In genomic region chr18:80034852-80035406, GRCh38 we compare ENCODE assay signal across 8 cellular contexts. TPM values are rescaled to one million over a fixed set of nuclear protein-coding genes. Genes with fewer than 3 reads are reported as not detected.
DNase-seq lines count a peak whose midpoint lies in the region.

No MANE protein-coding gene starts in this region.

- H3K4me1 ChIP-seq in stomach smooth muscle (ENCODE audit: control insufficient read depth, insufficient read depth, low read length) = peaks cover 13% of the 10 kb centered on the region

- H3K27me3 ChIP-seq in stomach smooth muscle (ENCODE audit: control insufficient read depth in 1 of 2, insufficient read depth in 2 of 2, low read length in 2 of 2) = no peaks in the 10 kb centered on the region

- H3K27me3 Mint-ChIP-seq in T-helper 1 cell treated with Interleukin-12 subunit alpha and Interleukin-12 subunit beta and Interleukin-4 antibody, amounts not matched to agents 30 μg/mL and 1 μg/mL, for 36 hours (ENCODE audit: low read depth) = no peaks in the 10 kb centered on the region
- peaks cover 4% of the 10 kb centered on the region for H3K27me3 Mint-ChIP-seq in activated T-helper 1 cell treated with anti-CD3 and anti-CD28 coated beads, Interleukin-12 subunit alpha, Interleukin-12 subunit beta, Interleukin-2, Interleukin-4 antibody, amounts not matched to agents 30 ng/mL and 10 ng/mL and 1 ng/mL, durations not matched to agents 14 hours and 24 hours and 36 hours (ENCODE audit: insufficient read depth)

- DNase-seq in T-helper 1 cell (no peak), GOT3 (lab: John Stamatoyannopoulos, UW) (no peak), glomerular visceral epithelial cell (ENCODE audit: extremely low spot score) (no peak), GDM1 (lab: John Stamatoyannopoulos, UW) (no peak)
- DNase-seq in activated T-helper 1 cell treated with anti-CD3 and anti-CD28 coated beads, Interleukin-12 subunit alpha, Interleukin-12 subunit beta, Interleukin-2, Interleukin-4 antibody, amounts not matched to agents 30 ng/mL and 10 ng/mL and 1 ng/mL, durations not matched to agents 14 hours and 24 hours and 36 hours (ENCODE audit: low spot score) = no peak

- peak overlapping the region; percentile 79 for H3K4me3 Mint-ChIP-seq in T-helper 1 cell treated with Interleukin-12 subunit alpha and Interleukin-12 subunit beta and Interleukin-4 antibody, amounts not matched to agents 30 μg/mL and 1 μg/mL, for 36 hours
- H3K4me3 Mint-ChIP-seq in activated T-helper 1 cell treated with anti-CD3 and anti-CD28 coated beads, Interleukin-12 subunit alpha, Interleukin-12 subunit beta, Interleukin-2, Interleukin-4 antibody, amounts not matched to agents 30 ng/mL and 10 ng/mL and 1 ng/mL, durations not matched to agents 14 hours and 24 hours and 36 hours = peak overlapping the region; percentile 87

- peaks cover 7% of the 10 kb centered on the region for H3K36me3 Mint-ChIP-seq in T-helper 1 cell treated with Interleukin-12 subunit alpha and Interleukin-12 subunit beta and Interleukin-4 antibody, amounts not matched to agents 30 μg/mL and 1 μg/mL, for 36 hours (ENCODE audit: low read depth)
- H3K36me3 Mint-ChIP-seq in activated T-helper 1 cell treated with anti-CD3 and anti-CD28 coated beads, Interleukin-12 subunit alpha, Interleukin-12 subunit beta, Interleukin-2, Interleukin-4 antibody, amounts not matched to agents 30 ng/mL and 10 ng/mL and 1 ng/mL, durations not matched to agents 14 hours and 24 hours and 36 hours (ENCODE audit: low read depth) = peaks cover 19% of the 10 kb centered on the region

- peak overlapping the region; percentile 73 to 78 for H3K9ac ChIP-seq in stomach smooth muscle (ENCODE audit: low read length in 2 of 2)

- H3K4me3 ChIP-seq in iPS-18c (ENCODE audit: insufficient read depth, low read depth, low read length) = peak overlapping the region; percentile 84
- peak overlapping the region; percentile 89 to 94 for H3K4me3 ChIP-seq in stomach smooth muscle (ENCODE audit: low read length in 2 of 2)

- H3K9me3 ChIP-seq in iPS-18c (ENCODE audit: control insufficient read depth, insufficient read depth, low read length) = no peaks in the 10 kb centered on the region
- H3K9me3 ChIP-seq in stomach smooth muscle (ENCODE audit: control insufficient read depth in 2 of 2, low read length in 2 of 2) = no peaks in the 10 kb centered on the region

- H3K36me3 ChIP-seq in stomach smooth muscle (ENCODE audit: control insufficient read depth in 2 of 2, insufficient read depth in 2 of 2, low read length in 2 of 2) = peaks cover 0 to 9% of the 10 kb centered on the region in 2 donors

- H3K9me3 Mint-ChIP-seq in T-helper 1 cell treated with Interleukin-12 subunit alpha and Interleukin-12 subunit beta and Interleukin-4 antibody, amounts not matched to agents 30 μg/mL and 1 μg/mL, for 36 hours = no peaks in the 10 kb centered on the region
- no peaks in the 10 kb centered on the region for H3K9me3 Mint-ChIP-seq in activated T-helper 1 cell treated with anti-CD3 and anti-CD28 coated beads, Interleukin-12 subunit alpha, Interleukin-12 subunit beta, Interleukin-2, Interleukin-4 antibody, amounts not matched to agents 30 ng/mL and 10 ng/mL and 1 ng/mL, durations not matched to agents 14 hours and 24 hours and 36 hours

- H3K27ac Mint-ChIP-seq in T-helper 1 cell treated with Interleukin-12 subunit alpha and Interleukin-12 subunit beta and Interleukin-4 antibody, amounts not matched to agents 30 μg/mL and 1 μg/mL, for 36 hours = peak overlapping the region; percentile 89
- H3K27ac Mint-ChIP-seq in activated T-helper 1 cell treated with anti-CD3 and anti-CD28 coated beads, Interleukin-12 subunit alpha, Interleukin-12 subunit beta, Interleukin-2, Interleukin-4 antibody, amounts not matched to agents 30 ng/mL and 10 ng/mL and 1 ng/mL, durations not matched to agents 14 hours and 24 hours and 36 hours = peak overlapping the region; percentile 88

- peaks cover 18% of the 10 kb centered on the region for H3K4me1 Mint-ChIP-seq in T-helper 1 cell treated with Interleukin-12 subunit alpha and Interleukin-12 subunit beta and Interleukin-4 antibody, amounts not matched to agents 30 μg/mL and 1 μg/mL, for 36 hours (ENCODE audit: low read depth)
- peaks cover 25% of the 10 kb centered on the region for H3K4me1 Mint-ChIP-seq in activated T-helper 1 cell treated with anti-CD3 and anti-CD28 coated beads, Interleukin-12 subunit alpha, Interleukin-12 subunit beta, Interleukin-2, Interleukin-4 antibody, amounts not matched to agents 30 ng/mL and 10 ng/mL and 1 ng/mL, durations not matched to agents 14 hours and 24 hours and 36 hours (ENCODE audit: low read depth)

- intact Hi-C loops in activated T-helper 1 cell treated with anti-CD3 and anti-CD28 coated beads, Interleukin-12 subunit alpha, Interleukin-12 subunit beta, Interleukin-2, Interleukin-4 antibody, amounts not matched to agents 30 ng/mL and 10 ng/mL and 1 ng/mL, durations not matched to agents 14 hours and 24 hours and 36 hours (cut with micrococcal nuclease) = loop anchor here (1.0 to 2.0 kb wide), 7 partner anchors 47 to 640 kb away; partner anchors contain the start of genes CTDP1, NFATC1, SLC66A2 and TXNL4A

- peak overlapping the region; percentile 67 for H3K27ac ChIP-seq in stomach smooth muscle (ENCODE audit: low read length)

RNA-seq across cellular contexts. Expression of gene RBFA, which starts 0.7 kb away (rescaled TPM):
- total RNA-seq in activated T-helper 1 cell treated with anti-CD3 and anti-CD28 coated beads, Interleukin-12 subunit alpha, Interleukin-12 subunit beta, Interleukin-2, Interleukin-4 antibody, amounts not matched to agents 30 ng/mL and 10 ng/mL and 1 ng/mL, durations not matched to agents 14 hours and 24 hours and 36 hours = 48.5 and 50.3 TPM in 2 replicates

RNA-seq across cellular contexts. Expression of gene TXNL4A, which starts 46.6 kb away (rescaled TPM):
- total RNA-seq in activated T-helper 1 cell treated with anti-CD3 and anti-CD28 coated beads, Interleukin-12 subunit alpha, Interleukin-12 subunit beta, Interleukin-2, Interleukin-4 antibody, amounts not matched to agents 30 ng/mL and 10 ng/mL and 1 ng/mL, durations not matched to agents 14 hours and 24 hours and 36 hours = 190 and 198 TPM in 2 replicates
